In the genomic region with DNA sequence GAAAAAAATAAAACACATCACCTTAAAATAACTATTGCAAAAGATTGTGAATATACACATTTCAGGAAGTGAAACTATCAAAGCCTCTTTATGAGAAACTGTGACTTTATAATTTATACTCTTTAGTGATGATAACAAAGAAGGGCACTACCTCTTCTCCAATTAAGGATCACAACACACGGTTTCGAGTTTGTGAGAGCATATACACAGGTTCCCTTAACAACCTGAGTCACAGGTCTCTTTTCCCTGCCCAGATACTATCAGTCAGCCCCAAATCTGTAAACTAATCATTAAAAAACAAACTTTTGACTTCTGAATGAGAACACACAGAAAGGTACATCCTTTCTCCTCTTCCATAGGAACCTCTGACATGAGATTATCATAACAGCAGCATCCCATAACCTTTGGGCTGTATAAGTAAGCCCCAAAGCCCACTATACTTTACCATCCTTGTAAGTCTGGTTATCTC, we compare ENCODE assay signal across 8 cellular contexts. TPM values are rescaled to one million over a fixed set of nuclear protein-coding genes. Genes with fewer than 3 reads are reported as not detected.
DNase-seq lines count a peak whose midpoint lies in the region; ATAC-seq and TF ChIP-seq lines count a peak whose summit lies in the region.

No MANE protein-coding gene starts in this region.

- H3K27ac ChIP-seq in caudate nucleus (ENCODE audit: low read depth, low read length) = peak overlapping the region; percentile 36
- peak overlapping the region in 20 of 21 experiments; percentile 2 to 89 (median 76) for H3K27ac ChIP-seq in skin epidermis
- H3K27ac ChIP-seq in thyroid gland = peak overlapping the region in 1 of 3 donors; percentile 8

- no peak for TF ChIP-seq CTCF in thyroid gland (IDR thresholded peaks at IDR 0.05)

- H3K36me3 ChIP-seq in thyroid gland = peaks cover 0 to 5% of the 10 kb centered on the region in 2 donors

- intact Hi-C loops in thyroid gland (cut with DNase I) = no loop called here

- no peak for TF ChIP-seq POLR2A in GM18505 (IDR thresholded peaks at IDR 0.05; ENCODE audit: borderline replicate concordance, extremely low read depth, insufficient read depth, insufficient read length)
- TF ChIP-seq POLR2A in thyroid gland (IDR thresholded peaks at IDR 0.05) = no peak

- H3K4me1 ChIP-seq in thyroid gland = peaks cover 7 to 9% of the 10 kb centered on the region in 2 donors

- 65 to 80% methylated on average over 2 of the region's 2 CpGs for WGBS in thyroid gland, 2 donors

- peak; percentile 58 for DNase-seq in M059J (ENCODE audit: low read depth)
- no peak for DNase-seq in caudate nucleus (lab: John Stamatoyannopoulos, UW)
- no peak for DNase-seq in T1000 (lab: John Stamatoyannopoulos, UW)
- no peak for DNase-seq in NCI-H2029 (lab: John Stamatoyannopoulos, UW)
- no peak for DNase-seq in thyroid gland

- no peaks in the 10 kb centered on the region for H3K9me3 ChIP-seq in thyroid gland

- ATAC-seq in GM18505 (IDR thresholded peaks at IDR 0.05; ENCODE audit: unreplicated experiment) (peak; percentile 52), GM21825 (IDR thresholded peaks at IDR 0.05; ENCODE audit: unreplicated experiment) (peak; percentile 37)

- H3K4me3 ChIP-seq in skin epidermis (no peak overlapping the region), thyroid gland (replicated peaks in 1 of 3) (no peak overlapping the region)

- no peaks in the 10 kb centered on the region for H3K27me3 ChIP-seq in thyroid gland

RNA-seq across cellular contexts. Expression of a gene that starts 44.9 kb away (rescaled TPM):
- total RNA-seq in M059J (2014; rRNA removed; shearing (Covaris generic)) = 12.7 and 23.0 TPM in 2 replicates
- 10 to 100 TPM; 33.1 to 45.3 (median 37.7) TPM for total RNA-seq in thyroid gland
